In genomic region chr17:60901222-60901621, GRCh38 we compare ENCODE assay signal across 1 cellular context.
TF ChIP-seq lines count a peak whose summit lies in the region.

No MANE protein-coding gene starts in this region.

TF ChIP-seq in HCT116, 20 proteins besides CTCF, POLR2A, EP300 and RAD21 (continued from another document):
- TF ChIP-seq, protein P1, sequence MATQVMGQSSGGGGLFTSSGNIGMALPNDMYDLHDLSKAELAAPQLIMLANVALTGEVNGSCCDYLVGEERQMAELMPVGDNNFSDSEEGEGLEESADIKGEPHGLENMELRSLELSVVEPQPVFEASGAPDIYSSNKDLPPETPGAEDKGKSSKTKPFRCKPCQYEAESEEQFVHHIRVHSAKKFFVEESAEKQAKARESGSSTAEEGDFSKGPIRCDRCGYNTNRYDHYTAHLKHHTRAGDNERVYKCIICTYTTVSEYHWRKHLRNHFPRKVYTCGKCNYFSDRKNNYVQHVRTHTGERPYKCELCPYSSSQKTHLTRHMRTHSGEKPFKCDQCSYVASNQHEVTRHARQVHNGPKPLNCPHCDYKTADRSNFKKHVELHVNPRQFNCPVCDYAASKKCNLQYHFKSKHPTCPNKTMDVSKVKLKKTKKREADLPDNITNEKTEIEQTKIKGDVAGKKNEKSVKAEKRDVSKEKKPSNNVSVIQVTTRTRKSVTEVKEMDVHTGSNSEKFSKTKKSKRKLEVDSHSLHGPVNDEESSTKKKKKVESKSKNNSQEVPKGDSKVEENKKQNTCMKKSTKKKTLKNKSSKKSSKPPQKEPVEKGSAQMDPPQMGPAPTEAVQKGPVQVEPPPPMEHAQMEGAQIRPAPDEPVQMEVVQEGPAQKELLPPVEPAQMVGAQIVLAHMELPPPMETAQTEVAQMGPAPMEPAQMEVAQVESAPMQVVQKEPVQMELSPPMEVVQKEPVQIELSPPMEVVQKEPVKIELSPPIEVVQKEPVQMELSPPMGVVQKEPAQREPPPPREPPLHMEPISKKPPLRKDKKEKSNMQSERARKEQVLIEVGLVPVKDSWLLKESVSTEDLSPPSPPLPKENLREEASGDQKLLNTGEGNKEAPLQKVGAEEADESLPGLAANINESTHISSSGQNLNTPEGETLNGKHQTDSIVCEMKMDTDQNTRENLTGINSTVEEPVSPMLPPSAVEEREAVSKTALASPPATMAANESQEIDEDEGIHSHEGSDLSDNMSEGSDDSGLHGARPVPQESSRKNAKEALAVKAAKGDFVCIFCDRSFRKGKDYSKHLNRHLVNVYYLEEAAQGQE (IDR thresholded peaks at IDR 0.05; ENCODE audit: low read depth) = no peak
- no peak for TF ChIP-seq EZH2phosphoT487 (IDR thresholded peaks at IDR 0.05; ENCODE audit: borderline replicate concordance)
TF ChIP-seq in HCT116: peak in this region for 0.
